14 cellular contexts compared by ENCODE assay signal in the genomic region with DNA sequence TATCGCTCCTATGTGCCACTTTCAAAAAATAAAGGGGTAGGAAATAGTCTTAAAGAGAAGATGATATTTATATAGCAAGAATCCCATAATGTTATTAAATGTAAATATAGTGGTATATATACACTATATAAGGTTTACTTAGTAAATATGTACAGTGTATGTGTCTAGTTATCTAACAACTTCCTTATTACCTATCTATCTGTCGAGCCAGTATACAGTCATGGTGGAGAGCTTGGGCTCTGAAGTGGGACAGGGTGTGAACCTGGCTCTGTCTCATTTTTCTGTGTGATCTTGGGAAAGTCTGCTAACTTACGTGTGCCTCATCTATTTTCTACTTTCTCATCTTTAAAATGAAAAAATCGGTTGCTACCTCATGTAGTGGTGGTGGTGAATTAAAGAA.
DNase-seq lines count a peak whose midpoint lies in the region; TF ChIP-seq lines count a peak whose summit lies in the region.
"Had no signal": no experiment of that assay in that cellular context is flagged by ENCODE, and none has a peak within 500 bp of the region (broad histone marks: within the 10 kb centered on the region; RNA-seq: fewer than 3 reads in every experiment).

No MANE protein-coding gene starts in this region.

- no peak overlapping the region for H3K4me3 Mint-ChIP-seq in endodermal cell
- H3K4me3 Mint-ChIP-seq in neural progenitor cell: no peak overlapping the region
- H3K4me3 Mint-ChIP-seq in activated CD4-positive, alpha-beta memory T cell treated with anti-CD3 and anti-CD28 coated beads for 36 hours: no peak overlapping the region
- H3K4me3 Mint-ChIP-seq: CD8-positive, alpha-beta memory T cell had no signal

- H3K9ac ChIP-seq in endodermal cell (ENCODE audit: extremely low read depth, low read length, poor library complexity, severe bottlenecking) (no peak overlapping the region), neural progenitor cell (no peak overlapping the region)
- H3K9ac ChIP-seq: GM23248 had no signal

- POLR2A ChIA-PET in activated CD4-positive, alpha-beta memory T cell treated with anti-CD3 and anti-CD28 coated beads for 36 hours (lab: Charles Lee): no interaction called here

- TF ChIP-seq POLR2A in Peyer's patch (IDR thresholded peaks at IDR 0.05): no peak

- no peaks in the 10 kb centered on the region for H3K9me3 Mint-ChIP-seq in endodermal cell
- H3K9me3 Mint-ChIP-seq in neural progenitor cell: no peaks in the 10 kb centered on the region
- H3K9me3 Mint-ChIP-seq in activated CD4-positive, alpha-beta memory T cell treated with anti-CD3 and anti-CD28 coated beads for 36 hours: no peaks in the 10 kb centered on the region
- H3K9me3 Mint-ChIP-seq: CD8-positive, alpha-beta memory T cell had no signal

- H3K27me3 ChIP-seq in endodermal cell (ENCODE audit: control insufficient read depth, insufficient read depth, low read length, poor library complexity, severe bottlenecking): no peaks in the 10 kb centered on the region
- H3K27me3 ChIP-seq in neural progenitor cell: no peaks in the 10 kb centered on the region
- no peaks in the 10 kb centered on the region for H3K27me3 ChIP-seq in Peyer's patch

- H3K27ac Mint-ChIP-seq in endodermal cell: peak overlapping the region; percentile 16
- H3K27ac Mint-ChIP-seq in neural progenitor cell: no peak overlapping the region
- no peak overlapping the region for H3K27ac Mint-ChIP-seq in activated CD4-positive, alpha-beta memory T cell treated with anti-CD3 and anti-CD28 coated beads for 36 hours
- H3K27ac Mint-ChIP-seq: CD8-positive, alpha-beta memory T cell had no signal

- peaks cover 5% of the 10 kb centered on the region for H3K79me2 ChIP-seq in neural progenitor cell (ENCODE audit: low read depth)

- H4K20me1 ChIP-seq in neural progenitor cell (ENCODE audit: low read depth): no peaks in the 10 kb centered on the region

- H3K27me3 Mint-ChIP-seq in endodermal cell (ENCODE audit: insufficient read depth): no peaks in the 10 kb centered on the region
- H3K27me3 Mint-ChIP-seq in neural progenitor cell (ENCODE audit: insufficient read depth, low read depth): peaks cover 4% of the 10 kb centered on the region
- peaks cover 9% of the 10 kb centered on the region for H3K27me3 Mint-ChIP-seq in activated CD4-positive, alpha-beta memory T cell treated with anti-CD3 and anti-CD28 coated beads for 36 hours

- H3K36me3 Mint-ChIP-seq in endodermal cell (ENCODE audit: low read depth): peaks cover 10% of the 10 kb centered on the region
- peaks cover 41% of the 10 kb centered on the region for H3K36me3 Mint-ChIP-seq in neural progenitor cell
- H3K36me3 Mint-ChIP-seq in activated CD4-positive, alpha-beta memory T cell treated with anti-CD3 and anti-CD28 coated beads for 36 hours: no peaks in the 10 kb centered on the region

- intact Hi-C loops in activated CD4-positive, alpha-beta memory T cell treated with anti-CD3 and anti-CD28 coated beads for 36 hours (cut with micrococcal nuclease): no loop called here

- H3K4me2 ChIP-seq in neural progenitor cell: no peak overlapping the region

- H3K4me1 ChIP-seq in endodermal cell (ENCODE audit: control insufficient read depth, insufficient read depth, low read length): peaks cover 16% of the 10 kb centered on the region
- peaks cover 49% of the 10 kb centered on the region for H3K4me1 ChIP-seq in neural progenitor cell
- no peaks in the 10 kb centered on the region for H3K4me1 ChIP-seq in Peyer's patch

- DNase-seq in DMS53 (lab: John Stamatoyannopoulos, UW): peak; percentile 25
- no peak for DNase-seq in DMS53 treated with DMSO at 0.1 percent for 48 hours (lab: John Stamatoyannopoulos, UW; ENCODE audit: unreplicated experiment)
- no peak for DNase-seq in endodermal cell
- DNase-seq in neural progenitor cell (ENCODE audit: low spot score): no peak
- no peak for DNase-seq in Peyer's patch
- DNase-seq in NCI-H774 (lab: John Stamatoyannopoulos, UW): no peak
- no peak for DNase-seq in activated CD4-positive, alpha-beta memory T cell treated with anti-CD3 and anti-CD28 coated beads for 36 hours
- DNase-seq in activated naive CD4-positive, alpha-beta T cell (lab: John Stamatoyannopoulos, UW): no peak
- DNase-seq: Caco-2; CD8-positive, alpha-beta memory T cell; GM23248 had no signal

- 84 to 100% methylated on average over 2 to 4 of the region's 4 CpGs for WGBS in endodermal cell (ENCODE audit: insufficient coverage in 1 of 2, insufficient read length in 1 of 2), 2 experiments

- H3K27ac ChIP-seq in endodermal cell (ENCODE audit: low read depth, low read length) (no peak overlapping the region), neural progenitor cell (peak overlapping the region; percentile 20), Peyer's patch (no peak overlapping the region)
- H3K27ac ChIP-seq: 22Rv1, GM23248 had no signal

- H3K4me3 ChIP-seq in endodermal cell (ENCODE audit: low read length): no peak overlapping the region
- no peak overlapping the region for H3K4me3 ChIP-seq in neural progenitor cell
- no peak overlapping the region for H3K4me3 ChIP-seq in Peyer's patch
- H3K4me3 ChIP-seq: GM12878, GM23248, HAP-1 had no signal

- H3K36me3 ChIP-seq in endodermal cell (ENCODE audit: control insufficient read depth, insufficient read depth, low read length) (no peaks in the 10 kb centered on the region), neural progenitor cell (no peaks in the 10 kb centered on the region), Peyer's patch (peaks cover 0 to 46% (median 0%) of the 10 kb centered on the region in 3 donors)
- H3K36me3 ChIP-seq: HAP-1 had no signal

- CTCF ChIA-PET in activated CD4-positive, alpha-beta memory T cell treated with anti-CD3 and anti-CD28 coated beads for 36 hours (lab: Charles Lee): no interaction called here

- no peaks in the 10 kb centered on the region for H3K9me3 ChIP-seq in endodermal cell (ENCODE audit: control insufficient read depth, low read length)
- H3K9me3 ChIP-seq in neural progenitor cell (ENCODE audit: low read depth): no peaks in the 10 kb centered on the region
- no peaks in the 10 kb centered on the region for H3K9me3 ChIP-seq in Peyer's patch
- H3K9me3 ChIP-seq: Caco-2, HAP-1 had no signal

- H3K4me1 Mint-ChIP-seq in endodermal cell: peaks cover 42% of the 10 kb centered on the region
- peaks cover 30% of the 10 kb centered on the region for H3K4me1 Mint-ChIP-seq in neural progenitor cell
- H3K4me1 Mint-ChIP-seq in activated CD4-positive, alpha-beta memory T cell treated with anti-CD3 and anti-CD28 coated beads for 36 hours (ENCODE audit: low read depth): no peaks in the 10 kb centered on the region
- H3K4me1 Mint-ChIP-seq: CD8-positive, alpha-beta memory T cell had no signal

- TF ChIP-seq CTCF in endodermal cell (conservative IDR thresholded peaks at IDR 0.05): no peak
- TF ChIP-seq CTCF in neural progenitor cell (IDR thresholded peaks at IDR 0.05): no peak
- no peak for TF ChIP-seq CTCF in Peyer's patch (IDR thresholded peaks at IDR 0.05)

- peaks cover 45% of the 10 kb centered on the region for H3F3A ChIP-seq in neural progenitor cell (ENCODE audit: low read depth)

- H2AFZ ChIP-seq in neural progenitor cell (replicated peaks): no peak overlapping the region
- H2AFZ ChIP-seq: GM23248 had no signal
